ENCODE assay signal across 1 cellular context in genomic region chr6:136225496-136225895, GRCh38.
TF ChIP-seq lines count a peak whose summit lies in the region.

No MANE protein-coding gene starts in this region.

TF ChIP-seq in SK-N-SH, 30 proteins besides CTCF, POLR2A, EP300 and RAD21 (continued from another document):
- TF ChIP-seq TAF1 (IDR thresholded peaks at IDR 0.05; ENCODE audit: borderline replicate concordance, low read depth, low read length) (no peak), FOXM1 (IDR thresholded peaks at IDR 0.05; ENCODE audit: low read depth) (no peak)
